In genomic region chr10:43574906-43575305, GRCh38 we compare ENCODE assay signal across 1 cellular context.
TF ChIP-seq lines count a peak whose summit lies in the region.

No MANE protein-coding gene starts in this region.

TF ChIP-seq in K562, 482 proteins besides CTCF, POLR2A, EP300 and RAD21 (continued from another document):
- TF ChIP-seq ARID4B (CRISPR knock-in tag; IDR thresholded peaks at IDR 0.05): no peak
- no peak for TF ChIP-seq FOXO4 (CRISPR knock-in tag; IDR thresholded peaks at IDR 0.05)
- TF ChIP-seq SRSF7 (optimal IDR thresholded peaks at IDR 0.05; ENCODE audit: low read depth, low read length): no peak
- TF ChIP-seq CBFA2T3 (IDR thresholded peaks at IDR 0.05): no peak
- TF ChIP-seq MYC (IDR thresholded peaks at IDR 0.05; ENCODE audit: low read depth, low read length): no peak
- no peak for TF ChIP-seq MYC (CRISPR knock-in tag; IDR thresholded peaks at IDR 0.05; ENCODE audit: borderline replicate concordance, low read depth)
- no peak for TF ChIP-seq ZNF551 (CRISPR knock-in tag; IDR thresholded peaks at IDR 0.05)
- no peak for TF ChIP-seq RBM17 (IDR thresholded peaks at IDR 0.05; ENCODE audit: borderline replicate concordance, low read depth, low read length)
- no peak for TF ChIP-seq ILF3 (IDR thresholded peaks at IDR 0.05; ENCODE audit: borderline replicate concordance)
- TF ChIP-seq POLR2H (tag; IDR thresholded peaks at IDR 0.05; ENCODE audit: low read depth): 0 out of 2 replicates have a peak, but pooled peaks have one; percentile 0
- no peak for TF ChIP-seq ZNF780A (CRISPR knock-in tag; IDR thresholded peaks at IDR 0.05)
- no peak for TF ChIP-seq CCAR2 (IDR thresholded peaks at IDR 0.05; ENCODE audit: low read depth, low read length)
- no peak for TF ChIP-seq ZNF586 (CRISPR knock-in tag; conservative IDR thresholded peaks at IDR 0.05)
- no peak for TF ChIP-seq FOXJ3 (CRISPR knock-in tag; IDR thresholded peaks at IDR 0.05)
- no peak for TF ChIP-seq ZNF12 (CRISPR knock-in tag; IDR thresholded peaks at IDR 0.05)
- TF ChIP-seq SNAPC5 (CRISPR knock-in tag; IDR thresholded peaks at IDR 0.05): no peak
- no peak for TF ChIP-seq FOXP1 (CRISPR knock-in tag; IDR thresholded peaks at IDR 0.05)
- no peak for TF ChIP-seq ADNP (tag; IDR thresholded peaks at IDR 0.05)
- no peak for TF ChIP-seq ZKSCAN8 (CRISPR knock-in tag; IDR thresholded peaks at IDR 0.05)
- TF ChIP-seq RBM34 (IDR thresholded peaks at IDR 0.05; ENCODE audit: borderline replicate concordance, insufficient read depth, low read length): 0 out of 2 replicates have a peak, but pooled peaks have one; percentile 18
- no peak for TF ChIP-seq ZNF263 (CRISPR knock-in tag; IDR thresholded peaks at IDR 0.05; ENCODE audit: borderline replicate concordance)
- no peak for TF ChIP-seq VEZF1 (CRISPR knock-in tag; IDR thresholded peaks at IDR 0.05)
- no peak for TF ChIP-seq THRB (CRISPR knock-in tag; conservative IDR thresholded peaks at IDR 0.05)
- TF ChIP-seq CHAMP1 (IDR thresholded peaks at IDR 0.05): 0 out of 2 replicates have a peak, but pooled peaks have one; percentile 31
- peak; percentile 9 to 15 for TF ChIP-seq E2F6 (IDR thresholded peaks at IDR 0.05; ENCODE audit: borderline replicate concordance in 1 of 2, extremely low read depth in 1 of 2, insufficient read depth in 1 of 2, insufficient read length in 1 of 2, low read depth in 1 of 2, low read length in 1 of 2, poor library complexity in 1 of 2, severe bottlenecking in 1 of 2)
- no peak for TF ChIP-seq GTF2F1 (IDR thresholded peaks at IDR 0.05; ENCODE audit: low read depth, low read length)
- no peak for TF ChIP-seq MYNN (IDR thresholded peaks at IDR 0.05)
- TF ChIP-seq MYNN (CRISPR knock-in tag; IDR thresholded peaks at IDR 0.05): no peak
- no peak for TF ChIP-seq ZBTB9 (CRISPR knock-in tag; IDR thresholded peaks at IDR 0.05)
- TF ChIP-seq KDM5B (IDR thresholded peaks at IDR 0.05; ENCODE audit: insufficient replicate concordance, low read depth, low read length): no peak
- 0 out of 2 replicates have a peak, but pooled peaks have one; percentile 58 for TF ChIP-seq MBD1 (CRISPR knock-in tag; IDR thresholded peaks at IDR 0.05)
- TF ChIP-seq GABPA (tag; conservative IDR thresholded peaks at IDR 0.05; ENCODE audit: low read depth): no peak
- no peak for TF ChIP-seq RBBP5 (IDR thresholded peaks at IDR 0.05; ENCODE audit: borderline replicate concordance, insufficient read depth, low read length, poor library complexity, severe bottlenecking)
- no peak for TF ChIP-seq ARID3B (CRISPR knock-in tag; IDR thresholded peaks at IDR 0.05; ENCODE audit: borderline replicate concordance)
- no peak for TF ChIP-seq SIN3A (IDR thresholded peaks at IDR 0.05; ENCODE audit: borderline replicate concordance in 2 of 2, control insufficient read depth in 1 of 2, low read depth in 2 of 2, low read length in 2 of 2)
- TF ChIP-seq TCF7L2 (IDR thresholded peaks at IDR 0.05; ENCODE audit: low read depth, low read length): no peak
- TF ChIP-seq ARNT (IDR thresholded peaks at IDR 0.05): 0 out of 4 replicates have a peak, but pooled peaks of 1 of the 2 experiments have one; percentile 16
- TF ChIP-seq PRPF4 (IDR thresholded peaks at IDR 0.05; ENCODE audit: insufficient read depth, low read depth, low read length, poor library complexity, severe bottlenecking): no peak
